ENCODE assay signal across 9 cellular contexts in the genomic region with DNA sequence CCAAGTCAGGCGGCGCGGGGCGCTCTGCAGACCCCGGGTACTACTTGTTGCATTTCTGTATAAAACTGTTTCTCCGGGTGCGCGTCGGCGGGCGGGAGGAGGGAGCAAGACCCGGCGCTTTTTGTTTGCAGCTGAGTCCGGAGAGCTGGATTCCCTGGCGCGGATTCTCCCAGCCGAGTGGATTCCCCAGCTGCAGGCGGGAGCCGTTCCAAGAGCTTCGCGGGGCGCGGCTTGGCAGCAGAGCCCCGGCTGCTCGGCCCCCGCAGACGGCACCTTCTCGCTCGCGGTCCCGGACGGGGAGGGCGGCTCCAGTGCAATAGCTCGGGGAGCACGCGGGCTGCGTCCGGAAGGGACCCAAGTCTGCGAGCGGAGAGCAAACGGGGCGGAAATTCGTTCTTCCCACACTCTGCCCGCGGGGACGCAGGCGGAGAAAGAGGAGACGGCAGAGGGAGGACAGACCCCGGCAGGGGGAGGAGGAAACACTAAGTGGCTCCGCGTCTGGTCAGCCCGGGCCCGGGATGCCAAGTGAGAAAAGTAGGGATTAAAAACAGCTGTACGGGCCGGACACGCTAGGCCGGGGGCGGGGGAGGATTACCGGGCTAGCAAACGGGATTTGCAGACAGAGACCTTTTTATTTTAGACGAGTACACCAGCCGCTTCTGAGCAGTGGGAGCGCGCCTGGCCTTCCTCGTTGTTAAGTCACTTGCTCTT. TPM values are rescaled to one million over a fixed set of nuclear protein-coding genes. Genes with fewer than 3 reads are reported as not detected.
A peak's percentile ranks its signal among the peaks of the same experiment; 100 is the strongest.
DNase-seq lines count a peak whose midpoint lies in the region; ATAC-seq and TF ChIP-seq lines count a peak whose summit lies in the region.
"Had no signal": no experiment of that assay in that cellular context is flagged by ENCODE, and none has a peak within 500 bp of the region (broad histone marks: within the 10 kb centered on the region; RNA-seq: fewer than 3 reads in every experiment).

A gene with protein sequence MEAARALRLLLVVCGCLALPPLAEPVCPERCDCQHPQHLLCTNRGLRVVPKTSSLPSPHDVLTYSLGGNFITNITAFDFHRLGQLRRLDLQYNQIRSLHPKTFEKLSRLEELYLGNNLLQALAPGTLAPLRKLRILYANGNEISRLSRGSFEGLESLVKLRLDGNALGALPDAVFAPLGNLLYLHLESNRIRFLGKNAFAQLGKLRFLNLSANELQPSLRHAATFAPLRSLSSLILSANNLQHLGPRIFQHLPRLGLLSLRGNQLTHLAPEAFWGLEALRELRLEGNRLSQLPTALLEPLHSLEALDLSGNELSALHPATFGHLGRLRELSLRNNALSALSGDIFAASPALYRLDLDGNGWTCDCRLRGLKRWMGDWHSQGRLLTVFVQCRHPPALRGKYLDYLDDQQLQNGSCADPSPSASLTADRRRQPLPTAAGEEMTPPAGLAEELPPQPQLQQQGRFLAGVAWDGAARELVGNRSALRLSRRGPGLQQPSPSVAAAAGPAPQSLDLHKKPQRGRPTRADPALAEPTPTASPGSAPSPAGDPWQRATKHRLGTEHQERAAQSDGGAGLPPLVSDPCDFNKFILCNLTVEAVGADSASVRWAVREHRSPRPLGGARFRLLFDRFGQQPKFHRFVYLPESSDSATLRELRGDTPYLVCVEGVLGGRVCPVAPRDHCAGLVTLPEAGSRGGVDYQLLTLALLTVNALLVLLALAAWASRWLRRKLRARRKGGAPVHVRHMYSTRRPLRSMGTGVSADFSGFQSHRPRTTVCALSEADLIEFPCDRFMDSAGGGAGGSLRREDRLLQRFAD (minus strand): TSS at position 96 of the 711 bp plus-strand sequence. CDS start 284 bp downstream, outside the sequence.

- peak within 1 kb of the TSS; percentile 25 to 77 (median 72) for H3K27ac ChIP-seq in upper lobe of left lung
- H3K27ac ChIP-seq: 22Rv1 had no signal

- 7 to 12% methylated on average over 33 to 56 of the region's 65 CpGs for WGBS in upper lobe of left lung, 2 donors

- H3K36me3 ChIP-seq in upper lobe of left lung, result no peaks in the 10 kb centered on the region

- H3K9me3 ChIP-seq in upper lobe of left lung, result no peaks in the 10 kb centered on the region

- TF ChIP-seq EP300 in upper lobe of left lung (IDR thresholded peaks at IDR 0.05), result no peak

- peaks cover 0 to 33% (median 21%) of the 10 kb centered on the region in 4 donors for H3K27me3 ChIP-seq in upper lobe of left lung

- no peak for TF ChIP-seq POLR2A in upper lobe of left lung (IDR thresholded peaks at IDR 0.05)

- TF ChIP-seq CTCF in fibroblast of mammary gland (conservative IDR thresholded peaks at IDR 0.05; ENCODE audit: control insufficient read depth, insufficient read depth, low read depth, low read length), result no peak
- no peak for TF ChIP-seq CTCF in upper lobe of left lung (IDR thresholded peaks at IDR 0.05)

- ATAC-seq in SK-N-SH treated with all-trans-retinoic acid at 6 μM for 48 hours (peak; percentile 47), upper lobe of left lung (ENCODE audit: low FRiP score in 2 of 2) (peak; percentile 20 to 75), HG03135 (IDR thresholded peaks at IDR 0.05; ENCODE audit: unreplicated experiment) (no peak)

- H3K4me3 ChIP-seq in fibroblast of mammary gland (ENCODE audit: control insufficient read depth, low read depth, low read length) (peak within 1 kb of the TSS; percentile 33), upper lobe of left lung (peak within 1 kb of the TSS; percentile 6 to 60 (median 48))

- DNase-seq in DMS 273 (lab: John Stamatoyannopoulos, UW; ENCODE audit: unreplicated experiment), result peak; percentile 90
- DNase-seq in DMS 273 treated with DMSO at 0.1 percent for 48 hours (lab: John Stamatoyannopoulos, UW), result no peak
- peak; percentile 70 for DNase-seq in fibroblast of mammary gland (ENCODE audit: low read depth)
- DNase-seq in mucosa of gallbladder (ENCODE audit: low spot score), result peak; percentile 47
- peak; percentile 47 to 94 for DNase-seq in upper lobe of left lung
- no peak for DNase-seq in kidney glomerular epithelial cell (lab: John Stamatoyannopoulos, UW)

- peaks cover 31 to 61% (median 38%) of the 10 kb centered on the region in 4 donors for H3K4me1 ChIP-seq in upper lobe of left lung

TF ChIP-seq in SK-N-SH treated with all-trans-retinoic acid at 6 μM for 48 hours, 23 proteins besides CTCF, POLR2A, EP300 and RAD21:
- peak; percentile 23 for TF ChIP-seq ZNF70 (CRISPR knock-in tag; IDR thresholded peaks at IDR 0.05)
- TF ChIP-seq ZFP3 (CRISPR knock-in tag; IDR thresholded peaks at IDR 0.05), result peak; percentile 30; the same call in 1 of the 2 replicates
- peak; percentile 52 for TF ChIP-seq TCF4 (CRISPR knock-in tag; IDR thresholded peaks at IDR 0.05; ENCODE audit: borderline replicate concordance)
- no peak for TF ChIP-seq ARNTL (CRISPR knock-in tag; IDR thresholded peaks at IDR 0.05; ENCODE audit: borderline replicate concordance, low read depth)
- TF ChIP-seq ESRRG (CRISPR knock-in tag; IDR thresholded peaks at IDR 0.05), result no peak
- TF ChIP-seq ZFP30 (CRISPR knock-in tag; IDR thresholded peaks at IDR 0.05), result peak; percentile 77
- no peak for TF ChIP-seq TOX (CRISPR knock-in tag; IDR thresholded peaks at IDR 0.05; ENCODE audit: borderline replicate concordance)
- TF ChIP-seq ZNF8 (CRISPR knock-in tag; IDR thresholded peaks at IDR 0.05), result no peak
- TF ChIP-seq CSDC2 (CRISPR knock-in tag; IDR thresholded peaks at IDR 0.05), result no peak
- TF ChIP-seq TSHZ2 (CRISPR knock-in tag; IDR thresholded peaks at IDR 0.05), result no peak; the same call in 1 of the 2 replicates
- no peak for TF ChIP-seq ZNF565 (CRISPR knock-in tag; conservative IDR thresholded peaks at IDR 0.05; ENCODE audit: low read depth)
- TF ChIP-seq, protein P1, sequence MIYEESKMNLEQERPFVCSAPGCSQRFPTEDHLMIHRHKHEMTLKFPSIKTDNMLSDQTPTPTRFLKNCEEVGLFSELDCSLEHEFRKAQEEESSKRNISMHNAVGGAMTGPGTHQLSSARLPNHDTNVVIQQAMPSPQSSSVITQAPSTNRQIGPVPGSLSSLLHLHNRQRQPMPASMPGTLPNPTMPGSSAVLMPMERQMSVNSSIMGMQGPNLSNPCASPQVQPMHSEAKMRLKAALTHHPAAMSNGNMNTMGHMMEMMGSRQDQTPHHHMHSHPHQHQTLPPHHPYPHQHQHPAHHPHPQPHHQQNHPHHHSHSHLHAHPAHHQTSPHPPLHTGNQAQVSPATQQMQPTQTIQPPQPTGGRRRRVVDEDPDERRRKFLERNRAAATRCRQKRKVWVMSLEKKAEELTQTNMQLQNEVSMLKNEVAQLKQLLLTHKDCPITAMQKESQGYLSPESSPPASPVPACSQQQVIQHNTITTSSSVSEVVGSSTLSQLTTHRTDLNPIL (CRISPR knock-in tag; IDR thresholded peaks at IDR 0.05; ENCODE audit: low read depth), result no peak
- no peak for TF ChIP-seq GLIS3 (CRISPR knock-in tag; IDR thresholded peaks at IDR 0.05)

RNA-seq across cellular contexts. Expression of the gene that starts here (rescaled TPM):
- total RNA-seq in mucosa of gallbladder (1.4 TPM), upper lobe of left lung (10 to 100 TPM in 1 of 6 donors, 1 to 10 TPM in 5; 2.8 to 11.0 (median 5.6) TPM)

Comparison
In these comparisons a context has a peak if more than half of its experiments do, and no peak if none do; other contexts are left out.
1. DNase-seq: peak in DMS 273 (single experiment), fibroblast of mammary gland (single experiment), mucosa of gallbladder (single experiment) and upper lobe of left lung (2 of 2); none in DMS 273 treated with DMSO at 0.1 percent for 48 hours (single experiment) and kidney glomerular epithelial cell (single experiment).